ENCODE assay signal across 14 cellular contexts in the genomic region with DNA sequence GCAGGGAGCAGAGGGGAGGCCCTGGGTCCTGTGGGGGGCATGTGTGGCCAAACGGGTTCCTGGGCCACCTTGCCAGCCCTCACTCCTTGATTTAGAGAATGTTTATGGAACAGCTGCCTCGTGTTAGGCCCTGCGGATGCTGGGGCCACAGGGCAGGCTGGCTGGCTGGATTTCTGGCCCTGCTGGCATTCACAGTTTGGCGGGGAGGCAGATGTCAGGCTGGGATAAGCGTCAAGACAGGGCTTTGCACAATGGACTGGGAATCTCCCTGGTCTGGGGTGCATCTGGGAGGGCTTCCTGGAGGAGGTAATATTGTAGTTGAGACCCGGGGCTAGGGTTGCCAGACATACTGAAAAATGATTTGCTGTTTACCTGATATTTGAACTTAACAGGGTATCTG. TPM values are rescaled to one million over a fixed set of nuclear protein-coding genes. Genes with fewer than 3 reads are reported as not detected.
DNase-seq lines count a peak whose midpoint lies in the region; TF ChIP-seq lines count a peak whose summit lies in the region.
"Had no signal": no experiment of that assay in that cellular context is flagged by ENCODE, and none has a peak within 500 bp of the region (broad histone marks: within the 10 kb centered on the region; RNA-seq: fewer than 3 reads in every experiment).

No MANE protein-coding gene starts in this region.

- no peaks in the 10 kb centered on the region for H3K9me3 ChIP-seq in NT2/D1 (ENCODE audit: insufficient read depth, low read length)
- no peaks in the 10 kb centered on the region for H3K9me3 ChIP-seq in tibial artery

- H3K4me3 Mint-ChIP-seq in chondrocyte (ENCODE audit: unreplicated experiment), result peak overlapping the region; percentile 64
- H3K4me3 Mint-ChIP-seq in mesothelial cell of epicardium, result no peak overlapping the region
- no peak overlapping the region for H3K4me3 Mint-ChIP-seq in progenitor cell of endocrine pancreas (ENCODE audit: low read depth)

- H3K36me3 Mint-ChIP-seq in chondrocyte (ENCODE audit: low read depth), result no peaks in the 10 kb centered on the region
- H3K36me3 Mint-ChIP-seq in mesothelial cell of epicardium, result no peaks in the 10 kb centered on the region
- H3K36me3 Mint-ChIP-seq in progenitor cell of endocrine pancreas (ENCODE audit: insufficient read depth), result no peaks in the 10 kb centered on the region

- H3K27ac ChIP-seq in tibial artery (peak overlapping the region; percentile 93 to 95), mesendoderm (ENCODE audit: low read depth, low read length) (no peak overlapping the region)
- H3K27ac ChIP-seq: KMS-11 had no signal

- no peak overlapping the region for H3K23ac ChIP-seq in mesendoderm (ENCODE audit: low read length)

- H4K5ac ChIP-seq in mesendoderm (ENCODE audit: low read length), result no peak overlapping the region

- no peak overlapping the region for H2BK120ac ChIP-seq in mesendoderm (ENCODE audit: low read depth, low read length)

- H2BK5ac ChIP-seq in mesendoderm (ENCODE audit: low read length), result no peak overlapping the region

- H3K27me3 Mint-ChIP-seq in chondrocyte (ENCODE audit: low read depth), result no peaks in the 10 kb centered on the region
- no peaks in the 10 kb centered on the region for H3K27me3 Mint-ChIP-seq in mesothelial cell of epicardium (ENCODE audit: low read depth)
- H3K27me3 Mint-ChIP-seq in progenitor cell of endocrine pancreas, result no peaks in the 10 kb centered on the region

- DNase-seq in NT2/D1 (ENCODE audit: low read depth, low spot score) (no peak), chondrocyte (ENCODE audit: low spot score) (no peak), mesothelial cell of epicardium (ENCODE audit: low spot score in 2 of 2, unreplicated experiment in 2 of 2) (no peak), tibial artery (peak in 1 of 2 donors; percentile 85), progenitor cell of endocrine pancreas (ENCODE audit: low spot score, unreplicated experiment) (no peak), mesendoderm (no peak), SK-N-DZ (ENCODE audit: low spot score) (no peak), NCI-H2029 treated with DMSO at 0.1 percent for 48 hours (lab: John Stamatoyannopoulos, UW) (no peak)
- DNase-seq: DMS153; islet precursor cell; NCI-H2107; stimulated activated naive CD4-positive, alpha-beta T cell had no signal

- whole genome bisulfite sequencing in mesendoderm (ENCODE audit: extremely low coverage, insufficient coverage, low lambda C conversion rate), result no CpG with 5 or more reads among the region's 6 CpGs

- H3K18ac ChIP-seq in mesendoderm (ENCODE audit: low read length), result no peak overlapping the region

- peaks cover 39% of the 10 kb centered on the region for H3K4me1 ChIP-seq in NT2/D1 (ENCODE audit: insufficient read depth, insufficient read length)
- peaks cover 0 to 99% (median 80%) of the 10 kb centered on the region in 4 donors for H3K4me1 ChIP-seq in tibial artery
- H3K4me1 ChIP-seq in mesendoderm (ENCODE audit: control insufficient read depth, low read depth, low read length), result peaks cover 7% of the 10 kb centered on the region

- no peak overlapping the region for H2AK5ac ChIP-seq in mesendoderm (ENCODE audit: low read length)

- TF ChIP-seq CTCF in chondrocyte (IDR thresholded peaks at IDR 0.05), result no peak
- no peak for TF ChIP-seq CTCF in mesothelial cell of epicardium (IDR thresholded peaks at IDR 0.05; ENCODE audit: unreplicated experiment)
- no peak for TF ChIP-seq CTCF in tibial artery (IDR thresholded peaks at IDR 0.05)
- no peak for TF ChIP-seq CTCF in progenitor cell of endocrine pancreas (IDR thresholded peaks at IDR 0.05; ENCODE audit: unreplicated experiment)

- H2BK15ac ChIP-seq in mesendoderm (replicated peaks; ENCODE audit: low read depth), result no peak overlapping the region

- no peak overlapping the region for H4K8ac ChIP-seq in mesendoderm (ENCODE audit: low read depth, low read length)

- H3K79me1 ChIP-seq in mesendoderm (ENCODE audit: low read length), result peaks cover 19% of the 10 kb centered on the region

- H3K79me2 ChIP-seq in mesendoderm (ENCODE audit: control insufficient read depth, insufficient read depth, low read length), result peaks cover 34% of the 10 kb centered on the region

- H3K9ac ChIP-seq in NT2/D1 (ENCODE audit: insufficient read length, low read depth) (peak overlapping the region; percentile 65), mesendoderm (ENCODE audit: low read length) (no peak overlapping the region)
- H3K9ac ChIP-seq: KMS-11 had no signal

- H3K36me3 ChIP-seq in NT2/D1 (ENCODE audit: insufficient read depth, insufficient read length, low read length) (peaks cover 18% of the 10 kb centered on the region), tibial artery (no peaks in the 10 kb centered on the region), mesendoderm (ENCODE audit: control insufficient read depth, insufficient read depth, low read length) (no peaks in the 10 kb centered on the region)

- H3K4me3 ChIP-seq in NT2/D1 (ENCODE audit: insufficient read length, low read depth), result no peak overlapping the region
- H3K4me3 ChIP-seq in tibial artery, result peak overlapping the region; percentile 55 to 63
- H3K4me3 ChIP-seq in mesendoderm (ENCODE audit: low read length), result no peak overlapping the region
- H3K4me3 ChIP-seq: GM12878 had no signal

- H3K27ac Mint-ChIP-seq in chondrocyte (ENCODE audit: unreplicated experiment) (peak overlapping the region; percentile 86), mesothelial cell of epicardium (peak overlapping the region; percentile 93), progenitor cell of endocrine pancreas (no peak overlapping the region)

- no peaks in the 10 kb centered on the region for H3K9me3 Mint-ChIP-seq in chondrocyte (ENCODE audit: low read depth)
- H3K9me3 Mint-ChIP-seq in mesothelial cell of epicardium, result no peaks in the 10 kb centered on the region
- no peaks in the 10 kb centered on the region for H3K9me3 Mint-ChIP-seq in progenitor cell of endocrine pancreas (ENCODE audit: low read depth)

- intact Hi-C loops in tibial artery (cut with DNase I; ENCODE audit: low total_unique reads), result no loop called here

- no peak overlapping the region for H3K4ac ChIP-seq in mesendoderm (ENCODE audit: low read depth, low read length)

- no peak overlapping the region for H3K56ac ChIP-seq in mesendoderm (ENCODE audit: low read length)

- H3K4me1 Mint-ChIP-seq in chondrocyte (ENCODE audit: low read depth), result peaks cover 74% of the 10 kb centered on the region
- H3K4me1 Mint-ChIP-seq in mesothelial cell of epicardium, result peaks cover 43% of the 10 kb centered on the region
- peaks cover 24% of the 10 kb centered on the region for H3K4me1 Mint-ChIP-seq in progenitor cell of endocrine pancreas (ENCODE audit: low read depth)

- H3K27me3 ChIP-seq in NT2/D1 (ENCODE audit: insufficient read depth, insufficient read length), result no peaks in the 10 kb centered on the region
- no peaks in the 10 kb centered on the region for H3K27me3 ChIP-seq in tibial artery
- no peaks in the 10 kb centered on the region for H3K27me3 ChIP-seq in mesendoderm (ENCODE audit: insufficient read depth, low read length, poor library complexity)

- H3K4me2 ChIP-seq in mesendoderm (ENCODE audit: low read length), result no peak overlapping the region
- H3K4me2 ChIP-seq: KMS-11 had no signal

RNA-seq across cellular contexts. Expression of a gene that starts 13.8 kb away (rescaled TPM):
- total RNA-seq in chondrocyte, result 50.0 to 59.5 TPM (median 56.6 TPM) in 3 replicates
- 44.7 to 47.1 TPM (median 44.8 TPM) in 3 replicates for total RNA-seq in mesothelial cell of epicardium
- 29.0 and 33.4 TPM in 2 replicates for total RNA-seq in progenitor cell of endocrine pancreas
- polyA plus RNA-seq in mesendoderm (2013, experiment 1 of 2), result 29.4 TPM
- polyA plus RNA-seq in mesendoderm (2013, experiment 2 of 2), result 28.7 TPM
- polyA plus RNA-seq in SK-N-DZ (2014; cell fraction: cytosol; rRNA removed), result 76.0 and 86.7 TPM in 2 replicates
- polyA plus RNA-seq in SK-N-DZ (2014; cell fraction: nucleus; rRNA removed), result 48.3 and 54.0 TPM in 2 replicates

Comparison
In these comparisons a context has a peak if more than half of its experiments do, and no peak if none do; other contexts are left out.
1. H3K4me3 ChIP-seq: peak in tibial artery (2 of 2); none in NT2/D1 (single experiment) and mesendoderm (single experiment).